Comparison of ENCODE assay signal across 19 cellular contexts in the genomic region with DNA sequence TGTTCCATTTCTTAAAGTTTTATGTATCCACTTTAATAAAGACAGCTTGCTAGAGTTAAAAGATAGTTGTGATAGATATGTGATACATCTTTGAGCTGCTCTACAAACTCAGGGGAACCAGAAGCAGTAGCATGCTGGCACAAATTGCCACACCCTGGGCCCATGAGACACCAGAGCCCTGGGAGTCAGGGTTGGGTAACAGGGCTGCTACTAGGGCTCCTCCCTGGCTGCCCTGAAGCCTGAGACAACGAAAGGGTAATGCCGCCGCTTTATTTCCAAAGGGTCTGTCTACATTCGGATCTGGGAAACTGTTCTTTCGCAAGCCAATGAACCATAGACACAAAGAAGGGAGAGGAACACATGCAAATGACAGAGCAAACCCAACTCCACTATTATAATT. TPM values are rescaled to one million over a fixed set of nuclear protein-coding genes. Genes with fewer than 3 reads are reported as not detected.
A peak's percentile ranks its signal among the peaks of the same experiment; 100 is the strongest.
DNase-seq lines count a peak whose midpoint lies in the region; ATAC-seq and TF ChIP-seq lines count a peak whose summit lies in the region.
"Had no signal": no experiment of that assay in that cellular context is flagged by ENCODE, and none has a peak within 500 bp of the region (broad histone marks: within the 10 kb centered on the region; RNA-seq: fewer than 3 reads in every experiment).

No MANE protein-coding gene starts in this region.

- ATAC-seq in mucosa of descending colon, result peak; percentile 42
- no peak for ATAC-seq in GM18870 (IDR thresholded peaks at IDR 0.05; ENCODE audit: unreplicated experiment)

- H3K27ac Mint-ChIP-seq in activated T-helper 1 cell treated with anti-CD3 and anti-CD28 coated beads, Interleukin-12 subunit alpha, Interleukin-12 subunit beta, Interleukin-2, Interleukin-4 antibody, amounts not matched to agents 30 ng/mL and 10 ng/mL and 1 ng/mL, durations not matched to agents 14 hours and 24 hours and 36 hours, result no peak overlapping the region
- H3K27ac Mint-ChIP-seq in immature natural killer cell, result no peak overlapping the region
- H3K27ac Mint-ChIP-seq: CD4-positive, CD25-positive, alpha-beta regulatory T cell; endodermal cell; T-cell had no signal

- peaks cover 0 to 78% (median 5%) of the 10 kb centered on the region in 11 experiments; a peak in 8 of 22 replicates for H4K20me1 ChIP-seq in BLaER1 treated with 17β-estradiol and CSF1 and Interleukin-3, amounts not matched to agents 10 nM and 100 nM

- no peaks in the 10 kb centered on the region for H3K9me3 ChIP-seq in BLaER1 treated with 17β-estradiol and CSF1 and Interleukin-3, amounts not matched to agents 10 nM and 100 nM (replicated peaks in 1 of 11)
- H3K9me3 ChIP-seq in adipocyte (ENCODE audit: control insufficient read depth, low read length) (no peaks in the 10 kb centered on the region), mucosa of descending colon (no peaks in the 10 kb centered on the region)
- H3K9me3 ChIP-seq: colonic mucosa, HAP-1, left ventricle myocardium inferior, MG63, pancreas, SJCRH30, vagina had no signal

- peaks cover 56% of the 10 kb centered on the region for H3K4me1 Mint-ChIP-seq in activated T-helper 1 cell treated with anti-CD3 and anti-CD28 coated beads, Interleukin-12 subunit alpha, Interleukin-12 subunit beta, Interleukin-2, Interleukin-4 antibody, amounts not matched to agents 30 ng/mL and 10 ng/mL and 1 ng/mL, durations not matched to agents 14 hours and 24 hours and 36 hours (ENCODE audit: low read depth)
- H3K4me1 Mint-ChIP-seq in immature natural killer cell, result no peaks in the 10 kb centered on the region
- H3K4me1 Mint-ChIP-seq: CD4-positive, CD25-positive, alpha-beta regulatory T cell; T-cell had no signal

- H3K4me2 ChIP-seq in BLaER1 treated with 17β-estradiol and CSF1 and Interleukin-3, amounts not matched to agents 10 nM and 100 nM, result peak overlapping the region; percentile 0 to 77 (median 65); a peak in 18 of 22 replicates

- H3K9ac ChIP-seq in BLaER1 treated with 17β-estradiol and CSF1 and Interleukin-3, amounts not matched to agents 10 nM and 100 nM, result peak overlapping the region in 2 of 11 experiments; percentile 12 to 41; a peak in 2 of 22 replicates
- H3K9ac ChIP-seq in adipocyte (ENCODE audit: low read length), result no peak overlapping the region

- peaks cover 12% of the 10 kb centered on the region for H3K27me3 Mint-ChIP-seq in activated T-helper 1 cell treated with anti-CD3 and anti-CD28 coated beads, Interleukin-12 subunit alpha, Interleukin-12 subunit beta, Interleukin-2, Interleukin-4 antibody, amounts not matched to agents 30 ng/mL and 10 ng/mL and 1 ng/mL, durations not matched to agents 14 hours and 24 hours and 36 hours (ENCODE audit: insufficient read depth)
- H3K27me3 Mint-ChIP-seq in immature natural killer cell (ENCODE audit: low read depth in 3 of 3), result peaks cover 0 to 5% (median 2%) of the 10 kb centered on the region in 3 donors
- H3K27me3 Mint-ChIP-seq: CD4-positive, CD25-positive, alpha-beta regulatory T cell had no signal

- intact Hi-C loops in mucosa of descending colon (cut with DNase I, micrococcal nuclease), result no loop called here
- intact Hi-C loops in activated T-helper 1 cell treated with anti-CD3 and anti-CD28 coated beads, Interleukin-12 subunit alpha, Interleukin-12 subunit beta, Interleukin-2, Interleukin-4 antibody, amounts not matched to agents 30 ng/mL and 10 ng/mL and 1 ng/mL, durations not matched to agents 14 hours and 24 hours and 36 hours (cut with micrococcal nuclease), result loop anchor here (1.0 to 5.0 kb wide), 14 partner anchors 8 to 537 kb away; a partner anchor contains a TSS

- peak; percentile 79 for DNase-seq in MV-4-11 (lab: John Stamatoyannopoulos, UW)
- peak; percentile 19 for DNase-seq in adipocyte (ENCODE audit: low read depth)
- no peak for DNase-seq in mucosa of descending colon
- no peak for DNase-seq in activated T-helper 1 cell treated with anti-CD3 and anti-CD28 coated beads, Interleukin-12 subunit alpha, Interleukin-12 subunit beta, Interleukin-2, Interleukin-4 antibody, amounts not matched to agents 30 ng/mL and 10 ng/mL and 1 ng/mL, durations not matched to agents 14 hours and 24 hours and 36 hours (ENCODE audit: low spot score)
- DNase-seq in inferior parietal cortex (ENCODE audit: extremely low spot score), result no peak
- DNase-seq in immature natural killer cell, result no peak

- no peak for TF ChIP-seq CTCF in mucosa of descending colon (IDR thresholded peaks at IDR 0.05)

- H3K4me3 Mint-ChIP-seq in activated T-helper 1 cell treated with anti-CD3 and anti-CD28 coated beads, Interleukin-12 subunit alpha, Interleukin-12 subunit beta, Interleukin-2, Interleukin-4 antibody, amounts not matched to agents 30 ng/mL and 10 ng/mL and 1 ng/mL, durations not matched to agents 14 hours and 24 hours and 36 hours, result no peak overlapping the region
- H3K4me3 Mint-ChIP-seq in immature natural killer cell, result no peak overlapping the region
- H3K4me3 Mint-ChIP-seq: CD4-positive, CD25-positive, alpha-beta regulatory T cell; endodermal cell; nephron; T-cell had no signal

- H3K27ac ChIP-seq in BLaER1 treated with 17β-estradiol and CSF1 and Interleukin-3, amounts not matched to agents 10 nM and 100 nM, result peak overlapping the region in 2 of 11 experiments; percentile 49 to 74; a peak in 5 of 22 replicates
- H3K27ac ChIP-seq: colonic mucosa, left ventricle myocardium inferior, pancreas, SJCRH30, vagina had no signal

- H3K4me1 ChIP-seq in BLaER1 treated with 17β-estradiol and CSF1 and Interleukin-3, amounts not matched to agents 10 nM and 100 nM, result peaks cover 18 to 42% (median 34%) of the 10 kb centered on the region in 10 experiments; a peak in 19 of 20 replicates
- H3K4me1 ChIP-seq in adipocyte (ENCODE audit: control insufficient read depth, insufficient read depth, low read length) (peaks cover 9% of the 10 kb centered on the region), mucosa of descending colon (ENCODE audit: low read depth) (no peaks in the 10 kb centered on the region)
- H3K4me1 ChIP-seq: colonic mucosa had no signal

- no peak overlapping the region for H3K4me3 ChIP-seq in BLaER1 treated with 17β-estradiol and CSF1 and Interleukin-3, amounts not matched to agents 10 nM and 100 nM
- no peak overlapping the region for H3K4me3 ChIP-seq in adipocyte (ENCODE audit: low read length)
- no peak overlapping the region for H3K4me3 ChIP-seq in mucosa of descending colon
- H3K4me3 ChIP-seq: colonic mucosa, HAP-1, left ventricle myocardium inferior, MG63, pancreas, SJCRH30, vagina had no signal

- no peaks in the 10 kb centered on the region for H3K36me3 ChIP-seq in BLaER1 treated with 17β-estradiol and CSF1 and Interleukin-3, amounts not matched to agents 10 nM and 100 nM
- H3K36me3 ChIP-seq in adipocyte (ENCODE audit: control insufficient read depth, insufficient read depth, low read length, severe bottlenecking) (no peaks in the 10 kb centered on the region), mucosa of descending colon (ENCODE audit: low read depth) (no peaks in the 10 kb centered on the region)
- H3K36me3 ChIP-seq: colonic mucosa, HAP-1, left ventricle myocardium inferior, MG63, pancreas, SJCRH30, vagina had no signal

- H3K27me3 ChIP-seq in BLaER1 treated with 17β-estradiol and CSF1 and Interleukin-3, amounts not matched to agents 10 nM and 100 nM, result peaks cover 0 to 96% (median 0%) of the 10 kb centered on the region in 11 experiments; a peak in 11 of 22 replicates
- no peaks in the 10 kb centered on the region for H3K27me3 ChIP-seq in adipocyte (replicated peaks; ENCODE audit: control insufficient read depth, insufficient read depth, low read length)
- H3K27me3 ChIP-seq: colonic mucosa, MG63, pancreas, SJCRH30, vagina had no signal

- no peaks in the 10 kb centered on the region for H3K9me3 Mint-ChIP-seq in activated T-helper 1 cell treated with anti-CD3 and anti-CD28 coated beads, Interleukin-12 subunit alpha, Interleukin-12 subunit beta, Interleukin-2, Interleukin-4 antibody, amounts not matched to agents 30 ng/mL and 10 ng/mL and 1 ng/mL, durations not matched to agents 14 hours and 24 hours and 36 hours
- no peaks in the 10 kb centered on the region for H3K9me3 Mint-ChIP-seq in immature natural killer cell
- H3K9me3 Mint-ChIP-seq: CD4-positive, CD25-positive, alpha-beta regulatory T cell; endodermal cell; nephron; T-cell had no signal

- no peaks in the 10 kb centered on the region for H3K36me3 Mint-ChIP-seq in activated T-helper 1 cell treated with anti-CD3 and anti-CD28 coated beads, Interleukin-12 subunit alpha, Interleukin-12 subunit beta, Interleukin-2, Interleukin-4 antibody, amounts not matched to agents 30 ng/mL and 10 ng/mL and 1 ng/mL, durations not matched to agents 14 hours and 24 hours and 36 hours (ENCODE audit: low read depth)
- H3K36me3 Mint-ChIP-seq in immature natural killer cell, result no peaks in the 10 kb centered on the region
- H3K36me3 Mint-ChIP-seq: CD4-positive, CD25-positive, alpha-beta regulatory T cell; T-cell had no signal

RNA-seq across cellular contexts. Expression of a gene that starts 29.2 kb away (rescaled TPM):
- total RNA-seq in mucosa of descending colon, result 10 to 100 TPM; 13.2 to 30.3 (median 25.8) TPM
- total RNA-seq in activated T-helper 1 cell treated with anti-CD3 and anti-CD28 coated beads, Interleukin-12 subunit alpha, Interleukin-12 subunit beta, Interleukin-2, Interleukin-4 antibody, amounts not matched to agents 30 ng/mL and 10 ng/mL and 1 ng/mL, durations not matched to agents 14 hours and 24 hours and 36 hours, result 6.6 TPM in 2 replicates
- polyA plus RNA-seq in immature natural killer cell, result not detected

Comparison
In these comparisons a context has a peak if more than half of its experiments do, and no peak if none do; other contexts are left out.
1. DNase-seq: peak in MV-4-11 (single experiment) and adipocyte (single experiment); none in mucosa of descending colon (0 of 3), activated T-helper 1 cell treated with anti-CD3 and anti-CD28 coated beads, Interleukin-12 subunit alpha, Interleukin-12 subunit beta, Interleukin-2, Interleukin-4 antibody, amounts not matched to agents 30 ng/mL and 10 ng/mL and 1 ng/mL, durations not matched to agents 14 hours and 24 hours and 36 hours (single experiment), inferior parietal cortex (single experiment) and immature natural killer cell (0 of 3).